In the genomic region with DNA sequence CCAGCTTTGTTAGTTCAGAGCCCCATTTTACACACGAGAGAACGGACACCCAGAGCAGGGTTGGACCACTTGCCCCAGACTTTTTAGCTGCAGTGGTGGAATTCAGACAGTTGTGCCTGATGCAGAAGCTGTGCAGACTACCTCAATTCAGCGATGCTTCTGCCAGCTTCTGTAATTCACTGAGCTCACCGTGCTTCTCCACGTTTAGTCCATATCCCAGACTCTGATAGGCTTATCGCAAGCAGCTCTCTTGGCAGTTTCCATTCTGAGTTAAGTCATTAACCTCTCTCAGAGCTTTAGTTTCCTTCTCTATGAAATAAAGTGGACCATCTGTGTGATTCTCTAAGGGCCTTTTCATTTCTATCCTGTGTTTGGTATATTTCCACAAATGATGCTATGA, we compare ENCODE assay signal across 21 cellular contexts. TPM values are rescaled to one million over a fixed set of nuclear protein-coding genes. Genes with fewer than 3 reads are reported as not detected.
A peak's percentile ranks its signal among the peaks of the same experiment; 100 is the strongest.
DNase-seq lines count a peak whose midpoint lies in the region; ATAC-seq and TF ChIP-seq lines count a peak whose summit lies in the region.
"Had no signal": no experiment of that assay in that cellular context is flagged by ENCODE, and none has a peak within 500 bp of the region (broad histone marks: within the 10 kb centered on the region; RNA-seq: fewer than 3 reads in every experiment).

No MANE protein-coding gene starts in this region.

- peaks cover 0 to 25% (median 3%) of the 10 kb centered on the region in 12 donors for H3K4me1 ChIP-seq in heart left ventricle
- peaks cover 5 to 63% (median 12%) of the 10 kb centered on the region in 3 donors for H3K4me1 ChIP-seq in esophagus squamous epithelium
- H3K4me1 ChIP-seq: BE2C, HAP-1 had no signal

- peak in 3 of 4 donors; percentile 22 to 69 (median 42) for ATAC-seq in heart left ventricle

- H3K27ac ChIP-seq in heart left ventricle (no peak overlapping the region), esophagus squamous epithelium (peak overlapping the region in 3 of 4 donors; percentile 50 to 64 (median 51))

- intact Hi-C loops in heart left ventricle (cut with DNase I) (no loop called here), cardiac septum (cut with DNase I) (no loop called here), esophagus squamous epithelium (cut with DNase I) (no loop called here)

- H3K9me3 Mint-ChIP-seq in nephron progenitor cell: no peaks in the 10 kb centered on the region

- 39 to 53% (median 45%) methylated on average over 6 of the region's 6 CpGs for WGBS in heart left ventricle, 4 donors
- 64 to 75% methylated on average over 5 to 6 of the region's 6 CpGs for WGBS in esophagus squamous epithelium, 2 donors

- H3K27me3 ChIP-seq in heart left ventricle (no peaks in the 10 kb centered on the region), esophagus squamous epithelium (no peaks in the 10 kb centered on the region)
- H3K27me3 ChIP-seq: BE2C, MG63 had no signal

- no peak overlapping the region for H3K4me3 Mint-ChIP-seq in nephron progenitor cell

- H3K36me3 ChIP-seq in heart left ventricle (no peaks in the 10 kb centered on the region), esophagus squamous epithelium (no peaks in the 10 kb centered on the region)
- H3K36me3 ChIP-seq: BE2C, HAP-1, MG63 had no signal

- H3K27me3 Mint-ChIP-seq in nephron progenitor cell (ENCODE audit: low read depth, poor library complexity): no peaks in the 10 kb centered on the region
- H3K27me3 Mint-ChIP-seq: CD4-positive, CD25-positive, alpha-beta regulatory T cell had no signal

- H3K4me3 ChIP-seq in heart left ventricle (no peak overlapping the region), esophagus squamous epithelium (no peak overlapping the region)
- H3K4me3 ChIP-seq: HAP-1, MG63 had no signal

- no peaks in the 10 kb centered on the region for H3K9me3 ChIP-seq in heart left ventricle
- H3K9me3 ChIP-seq in esophagus squamous epithelium: no peaks in the 10 kb centered on the region
- H3K9me3 ChIP-seq: BE2C, HAP-1, MG63 had no signal

- H3K4me1 Mint-ChIP-seq in nephron progenitor cell: peaks cover 69% of the 10 kb centered on the region
- H3K4me1 Mint-ChIP-seq: CD4-positive, CD25-positive, alpha-beta regulatory T cell had no signal

- H3K36me3 Mint-ChIP-seq in nephron progenitor cell (ENCODE audit: low read depth): peaks cover 3% of the 10 kb centered on the region
- H3K36me3 Mint-ChIP-seq: CD4-positive, CD25-positive, alpha-beta regulatory T cell had no signal

- no peak for TF ChIP-seq POLR2A in heart left ventricle (IDR thresholded peaks at IDR 0.05)
- TF ChIP-seq POLR2A in esophagus squamous epithelium (IDR thresholded peaks at IDR 0.05): no peak

- DNase-seq in heart left ventricle (no peak), cardiac septum (ENCODE audit: low spot score) (no peak), esophagus squamous epithelium (lab: John Stamatoyannopoulos, UW) (no peak), nephron progenitor cell (no peak), NCI-H1105 (lab: John Stamatoyannopoulos, UW) (no peak), HK-2 (ENCODE audit: unreplicated experiment) (no peak)
- no peak for DNase-seq in activated naive CD4-positive, alpha-beta T cell (lab: John Stamatoyannopoulos, UW)
- DNase-seq: BE2C; CD4-positive, CD25-positive, alpha-beta regulatory T cell; COR-L47; GDM1; Kasumi-1; MG63; NCI-H1092; NCI-H146; NCI-H2081; NCI-H2171 treated with DMSO at 0.1 percent for 48 hours; NCI-H446; SHP77 had no signal

- TF ChIP-seq CTCF in heart left ventricle (IDR thresholded peaks at IDR 0.05): no peak
- no peak for TF ChIP-seq CTCF in esophagus squamous epithelium (IDR thresholded peaks at IDR 0.05)
- TF ChIP-seq CTCF in nephron progenitor cell (IDR thresholded peaks at IDR 0.05): no peak

- peak overlapping the region; percentile 14 for H3K27ac Mint-ChIP-seq in nephron progenitor cell
- H3K27ac Mint-ChIP-seq: CD4-positive, CD25-positive, alpha-beta regulatory T cell had no signal

RNA-seq across cellular contexts. Expression of gene ABHD17C, which starts 37.0 kb away (rescaled TPM):
- total RNA-seq in heart left ventricle (10 to 100 TPM in 1 of 9 donors, 1 to 10 TPM in 8; 2.8 to 10.2 (median 5.6) TPM), cardiac septum (8.5 TPM), esophagus squamous epithelium (10 to 100 TPM; 18.7 to 37.1 (median 27.1) TPM)
- 1 to 10 TPM; 2.9 to 6.6 TPM for polyA plus RNA-seq in heart left ventricle

RNA-seq across cellular contexts. Expression of gene CEMIP, which starts 47.0 kb away (rescaled TPM):
- total RNA-seq in heart left ventricle (1 to 10 TPM in 2 of 9 donors, under 1 TPM in 7; 0.04 to 9.6 (median 0.23) TPM), cardiac septum (0.46 TPM), esophagus squamous epithelium (10 to 100 TPM in 1 of 4 donors, 1 to 10 TPM in 3; 2.8 to 13.5 (median 7.6) TPM)
- under 1 TPM; 0.08 to 0.19 TPM for polyA plus RNA-seq in heart left ventricle
- total RNA-seq: OCI-LY7 had no signal

Comparison
In these comparisons a context has a peak if more than half of its experiments do, and no peak if none do; other contexts are left out.
1. H3K27ac ChIP-seq: peak in esophagus squamous epithelium (3 of 4); none in heart left ventricle (0 of 12).